ENCODE assay signal across 22 cellular contexts in the genomic region with DNA sequence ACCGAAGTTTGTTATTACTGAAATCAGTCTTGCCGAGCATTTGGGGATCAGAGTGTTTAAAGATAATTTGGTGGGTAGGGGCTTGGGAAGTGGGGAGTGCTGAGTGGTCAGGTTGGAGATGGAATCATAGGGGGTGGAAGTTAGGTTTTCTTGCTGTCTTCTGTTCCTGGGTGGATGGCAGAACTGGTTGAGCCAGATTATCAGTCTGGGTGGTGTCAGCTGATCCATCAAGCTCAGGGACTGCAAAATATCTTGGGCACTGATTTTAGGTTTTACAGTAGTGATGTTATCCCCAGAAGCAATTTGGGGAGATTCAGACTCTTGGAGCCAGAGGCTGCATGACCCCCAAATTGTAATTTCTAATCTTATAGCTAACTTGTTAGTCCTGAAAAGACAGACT. TPM values are rescaled to one million over a fixed set of nuclear protein-coding genes. Genes with fewer than 3 reads are reported as not detected.
DNase-seq lines count a peak whose midpoint lies in the region; ATAC-seq, FAIRE-seq and TF ChIP-seq lines count a peak whose summit lies in the region.
"Had no signal": no experiment of that assay in that cellular context is flagged by ENCODE, and none has a peak within 500 bp of the region (broad histone marks: within the 10 kb centered on the region; RNA-seq: fewer than 3 reads in every experiment).

No MANE protein-coding gene starts in this region.

- FAIRE-seq in bronchial epithelial cell (lab: Jason Lieb, UNC), result no peak
- no peak for FAIRE-seq in GM19239 (lab: Jason Lieb, UNC)
- FAIRE-seq: A204.1, GM12878 had no signal

- H2BK5ac ChIP-seq in H9 (ENCODE audit: insufficient read length, low read length), result no peak overlapping the region
- no peak overlapping the region for H2BK5ac ChIP-seq in mesenchymal stem cell (ENCODE audit: low read depth, low read length, poor library complexity, severe bottlenecking)

- H4K91ac ChIP-seq in H9 (ENCODE audit: insufficient read length, low read depth, low read length) (no peak overlapping the region), mesenchymal stem cell (ENCODE audit: low read length) (no peak overlapping the region)

- H3K27me3 Mint-ChIP-seq in Calu3 (ENCODE audit: unreplicated experiment) (no peaks in the 10 kb centered on the region), H9 (ENCODE audit: low read depth) (no peaks in the 10 kb centered on the region)

- H2AK5ac ChIP-seq in H9 (ENCODE audit: insufficient read length, low read length), result no peak overlapping the region
- H2AK5ac ChIP-seq in mesenchymal stem cell (ENCODE audit: low read length, severe bottlenecking), result no peak overlapping the region

- intact Hi-C loops in Calu3 (cut with micrococcal nuclease; ENCODE audit: unreplicated experiment), result no loop called here

- H4K20me1 ChIP-seq in H9 (ENCODE audit: control insufficient read depth, insufficient read depth, insufficient read length), result no peaks in the 10 kb centered on the region

- H3K27me3 ChIP-seq in H9 (ENCODE audit: insufficient read depth, low read length) (no peaks in the 10 kb centered on the region), bronchial epithelial cell (ENCODE audit: control insufficient read depth, insufficient read depth, low read length) (no peaks in the 10 kb centered on the region), mesenchymal stem cell (ENCODE audit: control insufficient read depth in 1 of 2, insufficient read depth in 1 of 2, low read length in 2 of 2) (no peaks in the 10 kb centered on the region)

- H3K18ac ChIP-seq in H9 (ENCODE audit: insufficient read length, low read depth, low read length), result no peak overlapping the region
- no peak overlapping the region for H3K18ac ChIP-seq in mesenchymal stem cell (ENCODE audit: low read depth in 1 of 2, low read length in 2 of 2)

- no peaks in the 10 kb centered on the region for H3K23me2 ChIP-seq in H9 (ENCODE audit: insufficient read length, low read depth, low read length, poor library complexity, severe bottlenecking)

- no peak overlapping the region for H3K4ac ChIP-seq in H9 (ENCODE audit: low read depth, low read length)
- no peak overlapping the region for H3K4ac ChIP-seq in mesenchymal stem cell (ENCODE audit: low read depth in 1 of 2, low read length in 2 of 2)

- H2BK20ac ChIP-seq in H9 (ENCODE audit: low read depth, low read length, poor library complexity, severe bottlenecking), result no peak overlapping the region

- H3K4me2 ChIP-seq in H9 (ENCODE audit: insufficient read depth, insufficient read length, low read length), result no peak overlapping the region
- H3K4me2 ChIP-seq in mesenchymal stem cell (ENCODE audit: low read length, poor library complexity, severe bottlenecking), result no peak overlapping the region

- CTCF ChIA-PET in Calu3 (lab: Charles Lee), result no interaction called here

- H3K14ac ChIP-seq in H9 (ENCODE audit: insufficient read depth, low read length) (no peak overlapping the region), mesenchymal stem cell (ENCODE audit: low read length in 2 of 2) (no peak overlapping the region)

- H3K27ac ChIP-seq in H9 (ENCODE audit: insufficient read length, low read depth, low read length) (no peak overlapping the region), mesenchymal stem cell (ENCODE audit: low read length, poor library complexity, severe bottlenecking) (no peak overlapping the region)
- H3K27ac ChIP-seq: C4-2B had no signal

- no CpG with 5 or more reads among the region's 2 CpGs for WGBS in H9 (ENCODE audit: extremely low coverage, insufficient read length, low lambda C conversion rate)
- WGBS in mesenchymal stem cell, result 94% methylated on average over 2 of the region's 2 CpGs

- no peaks in the 10 kb centered on the region for H3K79me2 ChIP-seq in H9 (ENCODE audit: insufficient read depth, low read length)

- H3K4me3 ChIP-seq in bronchial epithelial cell (ENCODE audit: low read depth, low read length), result no peak overlapping the region
- H3K4me3 ChIP-seq in mesenchymal stem cell (ENCODE audit: insufficient read depth in 1 of 2, low read depth in 1 of 2, low read length in 2 of 2), result no peak overlapping the region
- H3K4me3 ChIP-seq: GM12878 had no signal

- H2AFZ ChIP-seq in H9 (ENCODE audit: low read length) (peak overlapping the region; percentile 59), mesenchymal stem cell (ENCODE audit: low read depth, low read length) (peak overlapping the region; percentile 3)

- H3K9me3 ChIP-seq in H9 (ENCODE audit: control insufficient read depth, low read depth, low read length) (no peaks in the 10 kb centered on the region), mesenchymal stem cell (ENCODE audit: control insufficient read depth, low read length) (no peaks in the 10 kb centered on the region)

- H4K5ac ChIP-seq in H9 (ENCODE audit: insufficient read length, low read depth, low read length), result no peak overlapping the region

- H2BK15ac ChIP-seq in H9 (ENCODE audit: low read depth, low read length), result no peak overlapping the region
- H2BK15ac ChIP-seq in mesenchymal stem cell (ENCODE audit: low read depth, poor library complexity, severe bottlenecking), result no peak overlapping the region

- peaks cover 3% of the 10 kb centered on the region; the same call in 1 of the 2 replicates for H3K4me1 ChIP-seq in H9 (ENCODE audit: insufficient read depth, low read length)
- peaks cover 6% of the 10 kb centered on the region for H3K4me1 ChIP-seq in mesenchymal stem cell (ENCODE audit: control insufficient read depth, insufficient read depth, low read depth, low read length)

- no peaks in the 10 kb centered on the region for H3K9me3 Mint-ChIP-seq in Calu3 (ENCODE audit: low read depth, unreplicated experiment)
- no peaks in the 10 kb centered on the region for H3K9me3 Mint-ChIP-seq in H9
- H3K9me3 Mint-ChIP-seq: CD8-positive, alpha-beta memory T cell had no signal

- DNase-seq in Calu3, result peak; percentile 41
- DNase-seq in H9, result no peak
- DNase-seq in bronchial epithelial cell (ENCODE audit: low read depth), result peak; percentile 30
- DNase-seq in mesenchymal stem cell, result no peak
- DNase-seq in NK-92 (lab: John Stamatoyannopoulos, UW; ENCODE audit: unreplicated experiment), result no peak
- no peak for DNase-seq in GM19239 (ENCODE audit: insufficient read length, low spot score)
- DNase-seq: CD8-positive, alpha-beta memory T cell; DMS79; GOT3; IMR-90; NCI-H1105; NCI-H146; NCI-H2029; NCI-H226; NCI-H524 had no signal

- no peaks in the 10 kb centered on the region for H3K36me3 ChIP-seq in bronchial epithelial cell (ENCODE audit: control insufficient read depth, insufficient read depth, low read length)
- H3K36me3 ChIP-seq in mesenchymal stem cell (ENCODE audit: control insufficient read depth in 1 of 2, insufficient read depth in 2 of 2, low read depth in 1 of 2, low read length in 2 of 2), result no peaks in the 10 kb centered on the region

- no peak overlapping the region for H3K56ac ChIP-seq in H9 (ENCODE audit: insufficient read length, low read depth, low read length)

- no peak overlapping the region for H2BK12ac ChIP-seq in H9 (ENCODE audit: insufficient read length, low read depth, low read length)
- no peak overlapping the region for H2BK12ac ChIP-seq in mesenchymal stem cell (ENCODE audit: low read length in 2 of 2)

- H3K27ac Mint-ChIP-seq in Calu3 (ENCODE audit: unreplicated experiment) (peak overlapping the region; percentile 8), H9 (peak overlapping the region in 2 of 3 experiments; percentile 2 to 54; a peak in 3 of 7 replicates)
- H3K27ac Mint-ChIP-seq: CD8-positive, alpha-beta memory T cell had no signal

- H4K8ac ChIP-seq in H9 (replicated peaks; ENCODE audit: insufficient read length, low read depth, low read length) (no peak overlapping the region), mesenchymal stem cell (ENCODE audit: low read length) (no peak overlapping the region)

- BruUV-seq in Calu3 (replicated peaks; lab: Mats Ljungman, UMichigan), result no TSS peak

- H3K36me3 Mint-ChIP-seq in Calu3 (ENCODE audit: insufficient read depth, unreplicated experiment) (peaks cover 13% of the 10 kb centered on the region), H9 (ENCODE audit: insufficient read depth in 1 of 3, low read depth in 3 of 3) (no peaks in the 10 kb centered on the region)
- H3K36me3 Mint-ChIP-seq: CD8-positive, alpha-beta memory T cell had no signal

- H3K23ac ChIP-seq in H9 (ENCODE audit: insufficient read length, low read depth, low read length) (no peak overlapping the region), mesenchymal stem cell (ENCODE audit: low read length in 2 of 2) (no peak overlapping the region)

- no peaks in the 10 kb centered on the region for H3K79me1 ChIP-seq in H9 (ENCODE audit: insufficient read depth, low read depth, low read length, poor library complexity, severe bottlenecking)
- H3K79me1 ChIP-seq in mesenchymal stem cell (replicated peaks; ENCODE audit: low read length, poor library complexity, severe bottlenecking), result no peaks in the 10 kb centered on the region

- H2BK120ac ChIP-seq in H9 (ENCODE audit: low read depth, low read length, poor library complexity, severe bottlenecking) (no peak overlapping the region), mesenchymal stem cell (ENCODE audit: low read depth, low read length) (no peak overlapping the region)

- no peak overlapping the region for H3T11ph ChIP-seq in H9 (ENCODE audit: low read length)

- H3K9ac ChIP-seq in H9 (ENCODE audit: extremely low read depth, insufficient read length, low read length) (no peak overlapping the region), mesenchymal stem cell (ENCODE audit: low read length) (no peak overlapping the region)

- H3K4me3 Mint-ChIP-seq in Calu3 (ENCODE audit: low read depth, unreplicated experiment), result no peak overlapping the region
- no peak overlapping the region for H3K4me3 Mint-ChIP-seq in H9
- H3K4me3 Mint-ChIP-seq: CD8-positive, alpha-beta memory T cell had no signal

- ATAC-seq in GM21737 (IDR thresholded peaks at IDR 0.05; ENCODE audit: unreplicated experiment) (no peak), HG03095 (IDR thresholded peaks at IDR 0.05; ENCODE audit: unreplicated experiment) (no peak)
- ATAC-seq: GM12878, Panc1, SK-N-SH treated with all-trans-retinoic acid at 6 μM for 48 hours had no signal

- H3K4me1 Mint-ChIP-seq in Calu3 (ENCODE audit: low read depth, unreplicated experiment) (peaks cover 33% of the 10 kb centered on the region), H9 (peaks cover 37 to 38% of the 10 kb centered on the region in 2 experiments)

- TF ChIP-seq CTCF in Calu3 (IDR thresholded peaks at IDR 0.05; ENCODE audit: unreplicated experiment), result no peak
- TF ChIP-seq CTCF in H9 (conservative IDR thresholded peaks at IDR 0.05), result no peak
- TF ChIP-seq CTCF in bronchial epithelial cell (IDR thresholded peaks at IDR 0.05; ENCODE audit: insufficient read depth, low read length, severe bottlenecking), result no peak

RNA-seq across cellular contexts. Expression of a gene that starts 5.4 kb away (rescaled TPM):
- 1.5 and 1.7 TPM in 2 replicates for total RNA-seq in Calu3 (2022)
- 0.11 and 0.13 TPM in 2 replicates for total RNA-seq in H9 (2021)
- 0.13 and 0.26 TPM in 2 replicates for total RNA-seq in bronchial epithelial cell
- 0.01 TPM for polyA plus RNA-seq in mesenchymal stem cell (2013, experiment 1 of 2)
- not detected for polyA plus RNA-seq in mesenchymal stem cell (2013, experiment 2 of 2)

Comparison
In these comparisons a context has a peak if more than half of its experiments do, and no peak if none do; other contexts are left out.
1. DNase-seq: peak in Calu3 (single experiment) and bronchial epithelial cell (single experiment); none in H9 (single experiment), mesenchymal stem cell (single experiment), NK-92 (single experiment) and GM19239 (single experiment).